Comparison of ENCODE assay signal across 8 cellular contexts in genomic region chr17:73595068-73595865, GRCh38. TPM values are rescaled to one million over a fixed set of nuclear protein-coding genes. Genes with fewer than 3 reads are reported as not detected.
DNase-seq lines count a peak whose midpoint lies in the region; ATAC-seq and TF ChIP-seq lines count a peak whose summit lies in the region.

No MANE protein-coding gene starts in this region.

- H3K27me3 ChIP-seq in lung (ENCODE audit: control insufficient read depth, insufficient read depth) = no peaks in the 10 kb centered on the region

- H3K27ac ChIP-seq in lung (ENCODE audit: low read depth in 1 of 2, low read length in 1 of 2) = no peak overlapping the region

- no peaks in the 10 kb centered on the region for H3K9me3 ChIP-seq in lung (ENCODE audit: control insufficient read depth in 2 of 2, insufficient read depth in 1 of 2, low read length in 1 of 2)

- no peak for TF ChIP-seq POLR2A in lower leg skin (IDR thresholded peaks at IDR 0.05)

- no peaks in the 10 kb centered on the region for H3K36me3 ChIP-seq in lung (ENCODE audit: control insufficient read depth in 2 of 2, insufficient read depth in 2 of 2, low read length in 2 of 2)

- DNase-seq in EH (ENCODE audit: low read depth) (peak; percentile 19), lung (ENCODE audit: low spot score) (peak; percentile 39), lower leg skin (ENCODE audit: low spot score in 2 of 2) (no peak), EL (no peak), AG08396 (ENCODE audit: low spot score) (no peak), NCI-H510A (lab: John Stamatoyannopoulos, UW) (no peak)
- peak; percentile 56 for DNase-seq in activated naive CD8-positive, alpha-beta T cell treated with anti-CD3 and anti-CD28 coated beads, Interleukin-2, amount 50 U/mL, for 24 hours

- TF ChIP-seq CTCF in lung (IDR thresholded peaks at IDR 0.05; ENCODE audit: control extremely low read depth, extremely low read depth) = no peak
- TF ChIP-seq CTCF in lower leg skin (IDR thresholded peaks at IDR 0.05) = no peak

- TF ChIP-seq EP300 in Ishikawa (IDR thresholded peaks at IDR 0.05; ENCODE audit: borderline replicate concordance) = no peak

- H3K4me1 Mint-ChIP-seq in activated naive CD8-positive, alpha-beta T cell treated with anti-CD3 and anti-CD28 coated beads, Interleukin-2, amount 50 U/mL, for 24 hours = peaks cover 51% of the 10 kb centered on the region

- WGBS in lung, 2 donors = 72 to 78% methylated on average over 12 of the region's 12 CpGs
- 78 to 83% methylated on average over 7 to 12 of the region's 12 CpGs for WGBS in lower leg skin, 2 donors

- H3K36me3 Mint-ChIP-seq in activated naive CD8-positive, alpha-beta T cell treated with anti-CD3 and anti-CD28 coated beads, Interleukin-2, amount 50 U/mL, for 24 hours (ENCODE audit: low read depth) = no peaks in the 10 kb centered on the region

- no peak overlapping the region for H3K4me3 Mint-ChIP-seq in activated naive CD8-positive, alpha-beta T cell treated with anti-CD3 and anti-CD28 coated beads, Interleukin-2, amount 50 U/mL, for 24 hours

- no peak overlapping the region for H3K4me3 ChIP-seq in lung
- H3K4me3 ChIP-seq in lower leg skin (ENCODE audit: low read depth, poor library complexity, severe bottlenecking) = no peak overlapping the region

- intact Hi-C loops in lower leg skin (cut with DNase I; ENCODE audit: low total_unique reads) = no loop called here

- H3K9me3 Mint-ChIP-seq in activated naive CD8-positive, alpha-beta T cell treated with anti-CD3 and anti-CD28 coated beads, Interleukin-2, amount 50 U/mL, for 24 hours = no peaks in the 10 kb centered on the region

- TF ChIP-seq RAD21 in Ishikawa (IDR thresholded peaks at IDR 0.05; ENCODE audit: low read depth) = peak; percentile 53

- H3K27me3 Mint-ChIP-seq in activated naive CD8-positive, alpha-beta T cell treated with anti-CD3 and anti-CD28 coated beads, Interleukin-2, amount 50 U/mL, for 24 hours = no peaks in the 10 kb centered on the region

- H3K4me1 ChIP-seq in lung (ENCODE audit: control insufficient read depth in 2 of 2, insufficient read depth in 2 of 2, low read length in 2 of 2) = peaks cover 0 to 10% of the 10 kb centered on the region in 2 donors

- H3K27ac Mint-ChIP-seq in activated naive CD8-positive, alpha-beta T cell treated with anti-CD3 and anti-CD28 coated beads, Interleukin-2, amount 50 U/mL, for 24 hours = no peak overlapping the region

- ATAC-seq in activated naive CD8-positive, alpha-beta T cell treated with anti-CD3 and anti-CD28 coated beads, Interleukin-2, amount 50 U/mL, for 24 hours = peak; percentile 30
- ATAC-seq in lung (ENCODE audit: insufficient read depth, low FRiP score) = no peak

TF ChIP-seq in Ishikawa, 13 proteins besides CTCF, POLR2A, EP300 and RAD21:
- TF ChIP-seq USF1 (IDR thresholded peaks at IDR 0.05) (no peak), FOXM1 (IDR thresholded peaks at IDR 0.05; ENCODE audit: borderline replicate concordance, low read depth) (no peak), YY1 (IDR thresholded peaks at IDR 0.05; ENCODE audit: low read depth) (no peak), ZBTB7A (IDR thresholded peaks at IDR 0.05; ENCODE audit: low read depth) (no peak)
TF ChIP-seq in Ishikawa: peak in this region for 0.

RNA-seq across cellular contexts. Expression of gene SDK2, which starts 49.0 kb away (rescaled TPM):
- total RNA-seq in lung (10 to 100 TPM in 1 of 2 donors, 1 to 10 TPM in 1; 7.2 to 41.7 TPM), lower leg skin (1 to 10 TPM; 1.5 to 4.4 (median 1.6) TPM)
- polyA plus RNA-seq in lung = 1 to 10 TPM in 1 of 2 donors, under 1 TPM in 1; 0.91 to 1.5 TPM

Comparison
In these comparisons a context has a peak if more than half of its experiments do, and no peak if none do; other contexts are left out.
1. DNase-seq: peak in EH (single experiment), activated naive CD8-positive, alpha-beta T cell treated with anti-CD3 and anti-CD28 coated beads, Interleukin-2, amount 50 U/mL, for 24 hours (single experiment) and lung (single experiment); none in lower leg skin (0 of 2), EL (single experiment), AG08396 (single experiment) and NCI-H510A (single experiment).